In genomic region chr15:68639926-68640600, GRCh38 we compare ENCODE assay signal across 11 cellular contexts.
DNase-seq lines count a peak whose midpoint lies in the region; ATAC-seq and TF ChIP-seq lines count a peak whose summit lies in the region.
"Had no signal": no experiment of that assay in that cellular context is flagged by ENCODE, and none has a peak within 500 bp of the region (broad histone marks: within the 10 kb centered on the region; RNA-seq: fewer than 3 reads in every experiment).

No MANE protein-coding gene starts in this region.

- H3K4me1 ChIP-seq in endodermal cell (ENCODE audit: control insufficient read depth, insufficient read depth, low read length): peaks cover 13% of the 10 kb centered on the region
- H3K4me1 ChIP-seq in osteoblast (ENCODE audit: insufficient read depth, low read length): peaks cover 78% of the 10 kb centered on the region

- H3K36me3 Mint-ChIP-seq in endodermal cell (ENCODE audit: low read depth): no peaks in the 10 kb centered on the region
- H3K36me3 Mint-ChIP-seq: activated naive CD4-positive, alpha-beta T cell treated with anti-CD3 and anti-CD28 coated beads, Interleukin-2, amount 10 ng/mL, durations not matched to agents 7 days and 5 days; WTC11 had no signal

- TF ChIP-seq CTCF in endodermal cell (conservative IDR thresholded peaks at IDR 0.05) (no peak), osteoblast (IDR thresholded peaks at IDR 0.05; ENCODE audit: extremely low read depth, low read depth, low read length) (no peak)

- H3K27ac ChIP-seq in endodermal cell (ENCODE audit: low read depth, low read length) (no peak overlapping the region), osteoblast (ENCODE audit: low read depth, low read length) (peak overlapping the region; percentile 70)
- H3K27ac ChIP-seq: thoracic aorta had no signal

- peak; percentile 78 for DNase-seq in ELR (ENCODE audit: low read depth)
- peak; percentile 64 for DNase-seq in RPMI7951 (ENCODE audit: low read depth)
- peak; percentile 43 for DNase-seq in endodermal cell
- peak; percentile 91 for DNase-seq in osteoblast (ENCODE audit: insufficient read length, low spot score, missing footprints)
- no peak for DNase-seq in stimulated activated CD4-positive, alpha-beta T cell treated with anti-CD3 and anti-CD28 coated beads, Interleukin-4, amount 100 ng/mL, for 4 hours
- no peak for DNase-seq in NCI-H1930 (lab: John Stamatoyannopoulos, UW)
- DNase-seq: activated naive CD4-positive, alpha-beta T cell treated with anti-CD3 and anti-CD28 coated beads, Interleukin-2, amount 10 ng/mL, durations not matched to agents 7 days and 5 days had no signal

- H3K27me3 ChIP-seq in endodermal cell (ENCODE audit: control insufficient read depth, insufficient read depth, low read length, poor library complexity, severe bottlenecking) (no peaks in the 10 kb centered on the region), osteoblast (ENCODE audit: insufficient read depth, low read length) (no peaks in the 10 kb centered on the region)

- H2AFZ ChIP-seq in osteoblast (ENCODE audit: low read length): no peak overlapping the region

- H3K4me2 ChIP-seq in osteoblast (ENCODE audit: insufficient read depth, low read length): no peak overlapping the region

- H3K79me2 ChIP-seq in osteoblast (ENCODE audit: insufficient read depth, low read length): peaks cover 2% of the 10 kb centered on the region

- ATAC-seq in HG03135 (IDR thresholded peaks at IDR 0.05; ENCODE audit: unreplicated experiment) (no peak), GM18873 (IDR thresholded peaks at IDR 0.05; ENCODE audit: low FRiP score, unreplicated experiment) (no peak)
- ATAC-seq: WTC11 had no signal

- peaks cover 4% of the 10 kb centered on the region for H3K4me1 Mint-ChIP-seq in endodermal cell
- H3K4me1 Mint-ChIP-seq: activated naive CD4-positive, alpha-beta T cell treated with anti-CD3 and anti-CD28 coated beads, Interleukin-2, amount 10 ng/mL, durations not matched to agents 7 days and 5 days had no signal

- no peaks in the 10 kb centered on the region for H3K27me3 Mint-ChIP-seq in endodermal cell (ENCODE audit: insufficient read depth)

- H4K20me1 ChIP-seq in osteoblast (ENCODE audit: insufficient read depth, low read length): no peaks in the 10 kb centered on the region

- H3K9me3 ChIP-seq in endodermal cell (ENCODE audit: control insufficient read depth, low read length): no peaks in the 10 kb centered on the region
- no peaks in the 10 kb centered on the region for H3K9me3 ChIP-seq in osteoblast (ENCODE audit: low read depth, low read length)
- H3K9me3 ChIP-seq: thoracic aorta had no signal

- H3K4me3 ChIP-seq in endodermal cell (ENCODE audit: low read length): no peak overlapping the region
- no peak overlapping the region for H3K4me3 ChIP-seq in osteoblast (ENCODE audit: insufficient read depth, low read length)
- H3K4me3 ChIP-seq: thoracic aorta had no signal

- no peaks in the 10 kb centered on the region for H3K9me3 Mint-ChIP-seq in endodermal cell
- H3K9me3 Mint-ChIP-seq: activated naive CD4-positive, alpha-beta T cell treated with anti-CD3 and anti-CD28 coated beads, Interleukin-2, amount 10 ng/mL, durations not matched to agents 7 days and 5 days; WTC11 had no signal

- no peak overlapping the region for H3K9ac ChIP-seq in endodermal cell (ENCODE audit: extremely low read depth, low read length, poor library complexity, severe bottlenecking)

- 86 to 100% methylated on average over 2 to 7 of the region's 7 CpGs for WGBS in endodermal cell (ENCODE audit: insufficient coverage in 1 of 2, insufficient read length in 1 of 2), 2 experiments

- H3K36me3 ChIP-seq in endodermal cell (ENCODE audit: control insufficient read depth, insufficient read depth, low read length) (no peaks in the 10 kb centered on the region), osteoblast (ENCODE audit: insufficient read depth, low read length) (no peaks in the 10 kb centered on the region)
- H3K36me3 ChIP-seq: thoracic aorta had no signal

- H3K4me3 Mint-ChIP-seq in endodermal cell: no peak overlapping the region
- H3K4me3 Mint-ChIP-seq: activated naive CD4-positive, alpha-beta T cell treated with anti-CD3 and anti-CD28 coated beads, Interleukin-2, amount 10 ng/mL, durations not matched to agents 7 days and 5 days; WTC11 had no signal

- no peak overlapping the region for H3K27ac Mint-ChIP-seq in endodermal cell
- H3K27ac Mint-ChIP-seq: activated naive CD4-positive, alpha-beta T cell treated with anti-CD3 and anti-CD28 coated beads, Interleukin-2, amount 10 ng/mL, durations not matched to agents 7 days and 5 days; WTC11 had no signal

Comparison
In these comparisons a context has a peak if more than half of its experiments do, and no peak if none do; other contexts are left out.
1. DNase-seq: peak in ELR (single experiment), RPMI7951 (single experiment), endodermal cell (single experiment) and osteoblast (single experiment); none in stimulated activated CD4-positive, alpha-beta T cell treated with anti-CD3 and anti-CD28 coated beads, Interleukin-4, amount 100 ng/mL, for 4 hours (0 of 2) and NCI-H1930 (0 of 2).